15 cellular contexts compared by ENCODE assay signal in genomic region chr7:140078392-140078791, GRCh38. TPM values are rescaled to one million over a fixed set of nuclear protein-coding genes. Genes with fewer than 3 reads are reported as not detected.
DNase-seq lines count a peak whose midpoint lies in the region; ATAC-seq and TF ChIP-seq lines count a peak whose summit lies in the region.
"Had no signal": no experiment of that assay in that cellular context is flagged by ENCODE, and none has a peak within 500 bp of the region (broad histone marks: within the 10 kb centered on the region; RNA-seq: fewer than 3 reads in every experiment).

No MANE protein-coding gene starts in this region.

- peak overlapping the region; percentile 54 for H3K27ac Mint-ChIP-seq in activated T-cell treated with anti-CD3 and anti-CD28 coated beads, Interleukin-2, amount 50 U/mL, for 24 hours
- no peak overlapping the region for H3K27ac Mint-ChIP-seq in GM23338
- H3K27ac Mint-ChIP-seq in central memory CD8-positive, alpha-beta T cell (ENCODE audit: low read depth) = peak overlapping the region; percentile 32

- peaks cover 9% of the 10 kb centered on the region for H3K4me1 Mint-ChIP-seq in activated T-cell treated with anti-CD3 and anti-CD28 coated beads, Interleukin-2, amount 50 U/mL, for 24 hours (ENCODE audit: low read depth)
- H3K4me1 Mint-ChIP-seq in GM23338 = peaks cover 6% of the 10 kb centered on the region
- peaks cover 20% of the 10 kb centered on the region for H3K4me1 Mint-ChIP-seq in central memory CD8-positive, alpha-beta T cell

- WGBS in neuronal stem cell (ENCODE audit: extremely low coverage in 2 of 2, insufficient read length in 2 of 2, insufficient replicate concordance in 1 of 2), 2 donors = no CpG with 5 or more reads among the region's 13 CpGs

- no peak overlapping the region for H3K9ac ChIP-seq in neuronal stem cell (ENCODE audit: low read depth, low read length, poor library complexity)

- H2AK5ac ChIP-seq in neuronal stem cell (ENCODE audit: low read depth, low read length) = peak overlapping the region; percentile 74

- H3K27ac ChIP-seq in GM23338 (ENCODE audit: low read depth) = no peak overlapping the region
- H3K27ac ChIP-seq in neuronal stem cell (replicated peaks; ENCODE audit: low read length) = no peak overlapping the region
- H3K27ac ChIP-seq in right atrium auricular region = no peak overlapping the region
- H3K27ac ChIP-seq: SJCRH30 had no signal

- no peaks in the 10 kb centered on the region for H3K36me3 Mint-ChIP-seq in activated T-cell treated with anti-CD3 and anti-CD28 coated beads, Interleukin-2, amount 50 U/mL, for 24 hours (ENCODE audit: low read depth)
- no peaks in the 10 kb centered on the region for H3K36me3 Mint-ChIP-seq in GM23338 (ENCODE audit: low read depth)
- H3K36me3 Mint-ChIP-seq in central memory CD8-positive, alpha-beta T cell (ENCODE audit: insufficient read depth) = peaks cover 2% of the 10 kb centered on the region

- DNase-seq in activated T-cell treated with anti-CD3 and anti-CD28 coated beads, Interleukin-2, amount 50 U/mL, for 24 hours = no peak
- DNase-seq in activated T-cell treated with anti-CD3 and anti-CD28 coated beads for 4 hours (no peak), GM23338 (ENCODE audit: low spot score) (peak; percentile 18), neuronal stem cell (ENCODE audit: low spot score) (no peak), right atrium auricular region (ENCODE audit: low spot score) (no peak), HuH-7 (ENCODE audit: low spot score) (no peak)
- no peak for DNase-seq in central memory CD8-positive, alpha-beta T cell (ENCODE audit: low spot score in 2 of 2)
- DNase-seq: GF-D8, MG63, NCI-H1105 treated with DMSO at 0.1 percent for 48 hours, NCI-H187 treated with DMSO at 0.1 percent for 48 hours, NCI-H524 treated with DMSO at 0.1 percent for 48 hours had no signal

- H3K4ac ChIP-seq in neuronal stem cell (ENCODE audit: low read length) = no peak overlapping the region

- ATAC-seq in GM23338 = peak; percentile 73
- no peak for ATAC-seq in central memory CD8-positive, alpha-beta T cell (replicated peaks; ENCODE audit: extremely low read depth, poor library complexity, severe bottlenecking)
- no peak for ATAC-seq in HG03354 (IDR thresholded peaks at IDR 0.05; ENCODE audit: poor library complexity, severe bottlenecking, unreplicated experiment)

- H3F3A ChIP-seq in GM23338 (replicated peaks; ENCODE audit: low read depth) = no peaks in the 10 kb centered on the region

- H3K36me3 ChIP-seq in GM23338 (ENCODE audit: insufficient read depth) = no peaks in the 10 kb centered on the region
- H3K36me3 ChIP-seq in neuronal stem cell (replicated peaks in 1 of 2; ENCODE audit: control insufficient read depth in 2 of 2, insufficient read depth in 2 of 2, low read length in 2 of 2) = no peaks in the 10 kb centered on the region
- H3K36me3 ChIP-seq in right atrium auricular region = no peaks in the 10 kb centered on the region
- H3K36me3 ChIP-seq: MG63, SJCRH30 had no signal

- H3K4me3 ChIP-seq in GM23338 = no peak overlapping the region
- no peak overlapping the region for H3K4me3 ChIP-seq in neuronal stem cell (ENCODE audit: low read length in 2 of 2)
- H3K4me3 ChIP-seq in right atrium auricular region = no peak overlapping the region
- H3K4me3 ChIP-seq: MG63, SJCRH30 had no signal

- peak overlapping the region; percentile 44 for H3K18ac ChIP-seq in neuronal stem cell (ENCODE audit: low read length)

- no peak overlapping the region for H2BK120ac ChIP-seq in neuronal stem cell (ENCODE audit: low read depth, low read length)

- no peak overlapping the region for H4K8ac ChIP-seq in neuronal stem cell (ENCODE audit: low read depth, low read length)

- H3K27me3 Mint-ChIP-seq in activated T-cell treated with anti-CD3 and anti-CD28 coated beads, Interleukin-2, amount 50 U/mL, for 24 hours = no peaks in the 10 kb centered on the region
- H3K27me3 Mint-ChIP-seq in GM23338 (ENCODE audit: insufficient read depth, low read depth, poor library complexity) = peaks cover 3% of the 10 kb centered on the region
- H3K27me3 Mint-ChIP-seq in central memory CD8-positive, alpha-beta T cell = no peaks in the 10 kb centered on the region

- H3K4me2 ChIP-seq in GM23338 (no peak overlapping the region), neuronal stem cell (ENCODE audit: insufficient read depth, low read length, poor library complexity, severe bottlenecking) (no peak overlapping the region)

- H3K9me2 ChIP-seq in GM23338 (ENCODE audit: insufficient read depth) = no peaks in the 10 kb centered on the region

- H3K4me1 ChIP-seq in GM23338 (ENCODE audit: insufficient read depth) (no peaks in the 10 kb centered on the region), neuronal stem cell (ENCODE audit: control insufficient read depth in 2 of 2, insufficient read depth in 1 of 2, low read depth in 1 of 2, low read length in 2 of 2) (peaks cover 4 to 6% of the 10 kb centered on the region in 2 donors), right atrium auricular region (no peaks in the 10 kb centered on the region)
- H3K4me1 ChIP-seq: SJCRH30 had no signal

- H4K20me1 ChIP-seq in GM23338 (replicated peaks; ENCODE audit: insufficient read depth) = no peaks in the 10 kb centered on the region

- no peak overlapping the region for H3K14ac ChIP-seq in neuronal stem cell (ENCODE audit: low read length)

- H3K4me3 Mint-ChIP-seq in activated T-cell treated with anti-CD3 and anti-CD28 coated beads, Interleukin-2, amount 50 U/mL, for 24 hours = no peak overlapping the region
- no peak overlapping the region for H3K4me3 Mint-ChIP-seq in GM23338
- H3K4me3 Mint-ChIP-seq in central memory CD8-positive, alpha-beta T cell = no peak overlapping the region
- H3K4me3 Mint-ChIP-seq: CD14-positive monocyte had no signal

- no peak overlapping the region for H2BK5ac ChIP-seq in neuronal stem cell (ENCODE audit: low read length)

- TF ChIP-seq CTCF in GM23338 (conservative IDR thresholded peaks at IDR 0.05; ENCODE audit: low read depth in 2 of 2) (no peak), right atrium auricular region (IDR thresholded peaks at IDR 0.05) (no peak)

- no peaks in the 10 kb centered on the region for H3K27me3 ChIP-seq in GM23338 (ENCODE audit: insufficient read depth)
- no peaks in the 10 kb centered on the region for H3K27me3 ChIP-seq in neuronal stem cell (ENCODE audit: control insufficient read depth in 3 of 3, insufficient read depth in 3 of 3, low read depth in 1 of 3, low read length in 3 of 3)
- H3K27me3 ChIP-seq in right atrium auricular region = no peaks in the 10 kb centered on the region
- H3K27me3 ChIP-seq: MG63, SJCRH30 had no signal

- H3K9me3 Mint-ChIP-seq in activated T-cell treated with anti-CD3 and anti-CD28 coated beads, Interleukin-2, amount 50 U/mL, for 24 hours = no peaks in the 10 kb centered on the region
- H3K9me3 Mint-ChIP-seq in GM23338 = no peaks in the 10 kb centered on the region
- H3K9me3 Mint-ChIP-seq in central memory CD8-positive, alpha-beta T cell = no peaks in the 10 kb centered on the region

- no peak overlapping the region for H2BK12ac ChIP-seq in neuronal stem cell (ENCODE audit: low read length)

- H4K91ac ChIP-seq in neuronal stem cell (ENCODE audit: low read depth, low read length, poor library complexity) = no peak overlapping the region

- H2AFZ ChIP-seq in GM23338 = peak overlapping the region; percentile 38; the same call in 1 of the 2 replicates
- no peak overlapping the region for H2AFZ ChIP-seq in neuronal stem cell (ENCODE audit: low read length)

- no peaks in the 10 kb centered on the region for H3K79me2 ChIP-seq in GM23338 (replicated peaks; ENCODE audit: insufficient read depth)

- H3K9me3 ChIP-seq in neuronal stem cell (replicated peaks in 1 of 2; ENCODE audit: control insufficient read depth in 2 of 2, insufficient read depth in 1 of 2, low read depth in 1 of 2, low read length in 2 of 2) (no peaks in the 10 kb centered on the region), right atrium auricular region (no peaks in the 10 kb centered on the region)
- H3K9me3 ChIP-seq: MG63, SJCRH30 had no signal

- no peak overlapping the region for H3K23ac ChIP-seq in neuronal stem cell (ENCODE audit: low read depth, low read length, poor library complexity)

- no peaks in the 10 kb centered on the region for H3K79me1 ChIP-seq in neuronal stem cell (ENCODE audit: low read depth, low read length)

- peak overlapping the region; percentile 34 for H2BK15ac ChIP-seq in neuronal stem cell (ENCODE audit: low read length)

TF ChIP-seq in GM23338, 12 proteins besides CTCF, POLR2A, EP300 and RAD21 (continues in another document):
- no peak for TF ChIP-seq EZH2 (IDR thresholded peaks at IDR 0.05; ENCODE audit: low read depth, unreplicated experiment)
- TF ChIP-seq POLR2AphosphoS5 (IDR thresholded peaks at IDR 0.05; ENCODE audit: low read depth) = no peak
- no peak for TF ChIP-seq STAT1 (IDR thresholded peaks at IDR 0.05; ENCODE audit: unreplicated experiment)
- no peak for TF ChIP-seq ZNF114 (CRISPR knock-in tag; IDR thresholded peaks at IDR 0.05)
- no peak for TF ChIP-seq CREB1 (CRISPR knock-in tag; IDR thresholded peaks at IDR 0.05; ENCODE audit: low read depth)

RNA-seq across cellular contexts. Expression of gene PARP12, which starts 15.6 kb away (rescaled TPM):
- total RNA-seq in GM23338 (2014; rRNA removed; shearing (Covaris generic)) = 7.8 and 10.3 TPM in 2 replicates
- 2.7 and 3.7 TPM in 2 replicates for polyA plus RNA-seq in GM23338 (2016; fragmentation: Nextera tagmentation; extraction: Ambion mirVana)
- polyA plus RNA-seq in neuronal stem cell (2013, experiment 1 of 2) = 0.32 TPM
- 0.43 TPM for polyA plus RNA-seq in neuronal stem cell (2013, experiment 2 of 2)
- 1 to 10 TPM; 7.5 to 8.5 TPM for total RNA-seq in right atrium auricular region
- total RNA-seq: SJCRH30 had no signal
